Comparison of ENCODE assay signal across 12 cellular contexts in the genomic region with DNA sequence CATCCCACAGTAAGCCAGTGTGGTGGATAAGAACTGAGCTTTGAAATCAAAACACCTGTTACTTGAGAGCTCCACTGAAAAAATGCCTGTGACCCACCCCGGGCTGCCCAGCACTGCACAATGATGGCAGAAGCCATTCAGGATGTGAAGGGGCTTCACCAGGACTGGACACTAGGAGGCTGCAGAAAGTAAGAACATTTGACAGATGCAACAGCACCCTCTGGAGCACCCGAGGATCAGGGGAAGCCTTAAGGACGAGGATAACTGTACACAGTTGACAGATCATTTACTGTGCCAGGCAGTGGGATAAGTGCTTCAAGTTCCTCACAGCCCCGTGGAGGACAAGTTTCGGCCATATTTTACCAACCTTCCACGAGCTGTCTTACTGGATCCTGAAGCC. TPM values are rescaled to one million over a fixed set of nuclear protein-coding genes. Genes with fewer than 3 reads are reported as not detected.
"Had no signal": no experiment of that assay in that cellular context is flagged by ENCODE, and none has a peak within 500 bp of the region (broad histone marks: within the 10 kb centered on the region; RNA-seq: fewer than 3 reads in every experiment).

No MANE protein-coding gene starts in this region.

RNA-seq across cellular contexts. Expression of a gene that starts 30.4 kb away (rescaled TPM):
- total RNA-seq: activated CD4-positive, alpha-beta T cell treated with anti-CD3 and anti-CD28 coated beads for 36 hours; activated CD4-positive, alpha-beta T cell treated with anti-CD3 and anti-CD28 coated beads, Interleukin-2, amount 10 ng/mL, durations not matched to agents 7 days and 5 days; activated CD8-positive, alpha-beta T cell treated with anti-CD3 and anti-CD28 coated beads, Interleukin-2, amount 10 ng/mL, durations not matched to agents 7 days and 5 days; activated naive CD8-positive, alpha-beta T cell treated with anti-CD3 and anti-CD28 coated beads, Interleukin-2, amount 10 ng/mL, durations not matched to agents 7 days and 5 days; activated T-helper 2 cell treated with anti-CD3 and anti-CD28 coated beads, Interferon-gamma antibody, Interleukin-2, Interleukin-4, amounts not matched to agents 10 μg/mL and 5 μg/mL and 100 μg/mL, durations not matched to agents 14 hours and 24 hours and 36 hours; ascending aorta; cardiac septum; LHCN-M2; PC-9; SJCRH30 had no signal
- polyA plus RNA-seq: adipose tissue had no signal

RNA-seq across cellular contexts. Expression of a gene that starts 31.6 kb away (rescaled TPM):
- total RNA-seq: NCI-H460 had no signal

RNA-seq across cellular contexts. Expression of a gene that starts 39.5 kb away (rescaled TPM):
- total RNA-seq: activated CD4-positive, alpha-beta T cell treated with anti-CD3 and anti-CD28 coated beads for 36 hours; activated CD4-positive, alpha-beta T cell treated with anti-CD3 and anti-CD28 coated beads, Interleukin-2, amount 10 ng/mL, durations not matched to agents 7 days and 5 days; activated CD8-positive, alpha-beta T cell treated with anti-CD3 and anti-CD28 coated beads, Interleukin-2, amount 10 ng/mL, durations not matched to agents 7 days and 5 days; activated naive CD8-positive, alpha-beta T cell treated with anti-CD3 and anti-CD28 coated beads, Interleukin-2, amount 10 ng/mL, durations not matched to agents 7 days and 5 days; activated T-helper 2 cell treated with anti-CD3 and anti-CD28 coated beads, Interferon-gamma antibody, Interleukin-2, Interleukin-4, amounts not matched to agents 10 μg/mL and 5 μg/mL and 100 μg/mL, durations not matched to agents 14 hours and 24 hours and 36 hours; ascending aorta; cardiac septum; LHCN-M2; NCI-H460; PC-9; SJCRH30 had no signal
- polyA plus RNA-seq: adipose tissue had no signal
